ENCODE assay signal across 8 cellular contexts in the genomic region with DNA sequence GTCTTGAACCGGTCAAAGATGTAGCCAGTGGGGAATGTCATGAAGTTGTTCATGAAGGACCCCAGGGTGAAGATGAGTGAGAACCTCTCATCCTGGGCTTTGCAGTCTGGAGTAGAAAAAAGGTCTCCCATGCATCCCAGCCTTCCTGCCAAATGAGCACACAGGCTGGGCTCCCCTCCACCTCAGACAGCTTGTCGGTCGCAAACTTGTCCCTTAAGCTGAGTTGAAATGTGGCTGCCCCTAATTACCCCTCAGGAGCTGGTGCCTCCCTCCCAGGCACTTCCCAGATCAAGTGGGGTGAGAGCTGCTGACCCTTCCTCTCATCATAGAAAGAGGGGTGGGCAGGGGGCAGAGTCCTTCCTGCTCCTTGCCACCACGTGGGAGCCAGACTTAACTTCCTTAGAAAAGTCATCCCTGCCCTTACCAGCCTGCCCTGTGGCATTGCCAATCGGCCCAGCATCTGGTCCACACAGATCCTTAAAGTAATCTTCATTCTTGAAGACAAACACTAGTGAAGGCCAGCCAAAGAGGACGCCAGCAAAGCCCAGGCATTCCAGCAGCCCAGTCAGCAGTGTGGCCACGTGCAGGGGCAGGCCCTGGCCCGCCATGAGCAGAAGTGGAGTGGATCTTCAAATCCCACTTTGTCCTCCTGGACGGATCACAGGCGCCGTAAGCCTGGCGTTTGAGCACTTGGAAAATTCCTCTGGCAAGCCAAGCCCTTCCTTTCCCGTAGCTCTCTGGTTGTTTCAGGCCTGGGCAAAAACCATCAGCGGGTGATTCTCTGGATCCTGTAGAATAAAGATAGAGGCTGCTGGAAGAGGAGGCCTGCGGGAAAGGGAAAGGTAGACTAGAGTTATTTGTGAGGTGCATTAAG. TPM values are rescaled to one million over a fixed set of nuclear protein-coding genes. Genes with fewer than 3 reads are reported as not detected.
DNase-seq lines count a peak whose midpoint lies in the region; ATAC-seq, FAIRE-seq and TF ChIP-seq lines count a peak whose summit lies in the region.

No MANE protein-coding gene starts in this region.

- H3K4me3 ChIP-seq in A549 (no peak overlapping the region), NB4 (ENCODE audit: low read depth, low read length) (peak overlapping the region; percentile 99), bronchial epithelial cell (ENCODE audit: low read depth, low read length) (no peak overlapping the region), lower leg skin (ENCODE audit: low read depth, poor library complexity, severe bottlenecking) (no peak overlapping the region), thyroid gland (replicated peaks in 1 of 3) (peak overlapping the region in 1 of 3 donors; percentile 42), WERI-Rb-1 (ENCODE audit: low read depth, low read length) (no peak overlapping the region)

- CTCF ChIA-PET in A549 (lab: Yijun Ruan, JAX), result interaction anchor here (0.7 to 1.6 kb wide), 2 partner anchors 33 to 63 kb away, joined by 4 to 5 read pairs; no protein-coding TSS in a partner anchor

- TF ChIP-seq EP300 in A549 (IDR thresholded peaks at IDR 0.05), result no peak

- H3K4me1 ChIP-seq in A549 (peaks cover 29% of the 10 kb centered on the region), thyroid gland (peaks cover 66 to 86% of the 10 kb centered on the region in 2 donors)

- POLR2A ChIA-PET in A549 (lab: Yijun Ruan, JAX), result no interaction called here

- no peak for TF ChIP-seq RAD21 in A549 (conservative IDR thresholded peaks at IDR 0.05 in 1 of 2, IDR thresholded peaks at IDR 0.05 in 1 of 2)

- no peak for ATAC-seq in A549

- no peak for TF ChIP-seq CTCF in A549 (IDR thresholded peaks at IDR 0.05)
- TF ChIP-seq CTCF in NB4 (IDR thresholded peaks at IDR 0.05; ENCODE audit: low read depth, low read length), result no peak
- no peak for TF ChIP-seq CTCF in bronchial epithelial cell (IDR thresholded peaks at IDR 0.05; ENCODE audit: insufficient read depth, low read length, severe bottlenecking)
- no peak for TF ChIP-seq CTCF in lower leg skin (IDR thresholded peaks at IDR 0.05)
- peak in 1 of 6 experiments; percentile 17 for TF ChIP-seq CTCF in thyroid gland (IDR thresholded peaks at IDR 0.05)
- TF ChIP-seq CTCF in WERI-Rb-1 (IDR thresholded peaks at IDR 0.05; ENCODE audit: low read depth, low read length), result no peak

- no peak for DNase-seq in A549 (ENCODE audit: low read depth in 1 of 2, low spot score in 1 of 2)
- peak; percentile 55 for DNase-seq in NB4 (ENCODE audit: low read depth)
- DNase-seq in bronchial epithelial cell (ENCODE audit: low read depth), result peak; percentile 41
- peak; percentile 57 to 94 for DNase-seq in lower leg skin (ENCODE audit: low spot score in 2 of 2)
- DNase-seq in thyroid gland, result peak; percentile 96
- DNase-seq in WERI-Rb-1, result no peak
- no peak for DNase-seq in midbrain (lab: John Stamatoyannopoulos, UW)
- no peak for DNase-seq in cortex of kidney (lab: John Stamatoyannopoulos, UW)

- 80% methylated on average over 15 of the region's 15 CpGs for WGBS in A549 (ENCODE audit: missing lambda C conversion rate)
- 9 to 16% methylated on average over 15 of the region's 15 CpGs for WGBS in lower leg skin, 2 donors
- 13 to 19% methylated on average over 14 to 15 of the region's 15 CpGs for WGBS in thyroid gland, 2 donors

- FAIRE-seq in A549 (lab: Jason Lieb, UNC) (no peak), bronchial epithelial cell (lab: Jason Lieb, UNC) (no peak)

- intact Hi-C loops in lower leg skin (cut with DNase I; ENCODE audit: low total_unique reads), result no loop called here
- intact Hi-C loops in thyroid gland (cut with DNase I), result no loop called here

- no peaks in the 10 kb centered on the region for H3K36me3 ChIP-seq in bronchial epithelial cell (ENCODE audit: control insufficient read depth, insufficient read depth, low read length)
- no peaks in the 10 kb centered on the region for H3K36me3 ChIP-seq in thyroid gland
- no peaks in the 10 kb centered on the region for H3K36me3 ChIP-seq in WERI-Rb-1

- H3K9me3 ChIP-seq in A549 (no peaks in the 10 kb centered on the region), thyroid gland (no peaks in the 10 kb centered on the region), WERI-Rb-1 (ENCODE audit: severe bottlenecking) (no peaks in the 10 kb centered on the region)

- H3K27me3 ChIP-seq in bronchial epithelial cell (ENCODE audit: control insufficient read depth, insufficient read depth, low read length) (peaks cover 4% of the 10 kb centered on the region), thyroid gland (no peaks in the 10 kb centered on the region), WERI-Rb-1 (ENCODE audit: insufficient read depth, low read depth, severe bottlenecking) (peaks cover 5% of the 10 kb centered on the region)

- H3K4me2 ChIP-seq in A549, result no peak overlapping the region

- TF ChIP-seq POLR2A in A549 (IDR thresholded peaks at IDR 0.05; ENCODE audit: low read length) (no peak), NB4 (IDR thresholded peaks at IDR 0.05; ENCODE audit: extremely low read depth, insufficient read length) (no peak), lower leg skin (IDR thresholded peaks at IDR 0.05) (no peak), thyroid gland (IDR thresholded peaks at IDR 0.05) (peak in 1 of 2 donors; percentile 59)

- peak overlapping the region; percentile 5 to 58; a peak in 4 of 6 replicates for H3K27ac ChIP-seq in A549
- H3K27ac ChIP-seq in thyroid gland, result peak overlapping the region; percentile 99 to 100 (median 99)
- H3K27ac ChIP-seq in WERI-Rb-1, result no peak overlapping the region

TF ChIP-seq in A549, 52 proteins besides CTCF, POLR2A, EP300 and RAD21:
- TF ChIP-seq JUN (IDR thresholded peaks at IDR 0.05), result no peak
- no peak for TF ChIP-seq CBX2 (IDR thresholded peaks at IDR 0.05; ENCODE audit: borderline replicate concordance, low read depth)
- TF ChIP-seq TP53 (CRISPR knock-in tag; IDR thresholded peaks at IDR 0.05), result no peak
- TF ChIP-seq CEBPB (IDR thresholded peaks at IDR 0.05), result no peak
- TF ChIP-seq RNF2 (IDR thresholded peaks at IDR 0.05; ENCODE audit: borderline replicate concordance, low read depth), result no peak
- TF ChIP-seq, protein P1, sequence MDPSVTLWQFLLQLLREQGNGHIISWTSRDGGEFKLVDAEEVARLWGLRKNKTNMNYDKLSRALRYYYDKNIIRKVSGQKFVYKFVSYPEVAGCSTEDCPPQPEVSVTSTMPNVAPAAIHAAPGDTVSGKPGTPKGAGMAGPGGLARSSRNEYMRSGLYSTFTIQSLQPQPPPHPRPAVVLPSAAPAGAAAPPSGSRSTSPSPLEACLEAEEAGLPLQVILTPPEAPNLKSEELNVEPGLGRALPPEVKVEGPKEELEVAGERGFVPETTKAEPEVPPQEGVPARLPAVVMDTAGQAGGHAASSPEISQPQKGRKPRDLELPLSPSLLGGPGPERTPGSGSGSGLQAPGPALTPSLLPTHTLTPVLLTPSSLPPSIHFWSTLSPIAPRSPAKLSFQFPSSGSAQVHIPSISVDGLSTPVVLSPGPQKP (IDR thresholded peaks at IDR 0.05; ENCODE audit: low read depth, low read length), result no peak
- no peak for TF ChIP-seq HOXB13 (CRISPR knock-in tag; IDR thresholded peaks at IDR 0.05; ENCODE audit: low read depth)

RNA-seq across cellular contexts. Expression of a gene that starts 1.1 kb away (rescaled TPM):
- 0.30 TPM in 2 replicates for polyA plus RNA-seq in A549 (2011; rRNA removed)
- polyA plus RNA-seq in A549 (2012; cell fraction: cytosol; rRNA removed), result 0.19 and 0.30 TPM in 2 replicates
- 0.52 and 1.5 TPM in 2 replicates for polyA plus RNA-seq in A549 (2012; cell fraction: nucleus; rRNA removed)
- polyA plus RNA-seq in A549 (2017; fragmentation: RNase III; extraction: RNeasy Plus Mini Kit Qiagen cat#74134 plus additional on column Dnase treatment), result 0.12 to 0.22 TPM (median 0.13 TPM) in 3 replicates
- 0.33 and 0.83 TPM in 2 replicates for polyA minus RNA-seq in A549 (2011; rRNA and poly(A)+ RNA removed)
- total RNA-seq in bronchial epithelial cell, result 1.8 and 3.2 TPM in 2 replicates
- 10 to 100 TPM; 12.4 to 66.4 (median 41.1) TPM for total RNA-seq in lower leg skin
- total RNA-seq in thyroid gland, result 100 to 1,000 TPM; 124 to 321 (median 218) TPM

RNA-seq across cellular contexts. Expression of a gene that starts 34.5 kb away (rescaled TPM):
- 9.2 and 10.6 TPM in 2 replicates for polyA plus RNA-seq in A549 (2011; rRNA removed)
- polyA plus RNA-seq in A549 (2012; cell fraction: cytosol; rRNA removed), result 60.9 and 116 TPM in 2 replicates
- 56.5 and 87.5 TPM in 2 replicates for polyA plus RNA-seq in A549 (2012; cell fraction: nucleus; rRNA removed)
- polyA plus RNA-seq in A549 (2017; fragmentation: RNase III; extraction: RNeasy Plus Mini Kit Qiagen cat#74134 plus additional on column Dnase treatment), result 23.7 to 27.4 TPM (median 25.8 TPM) in 3 replicates
- 4.1 and 8.9 TPM in 2 replicates for polyA minus RNA-seq in A549 (2011; rRNA and poly(A)+ RNA removed)
- not detected in 2 replicates for total RNA-seq in bronchial epithelial cell
- 1 to 10 TPM in 3 of 4 donors, under 1 TPM in 1; 0.55 to 3.6 (median 2.3) TPM for total RNA-seq in lower leg skin
- total RNA-seq in thyroid gland, result 10 to 100 TPM; 11.2 to 27.6 (median 17.1) TPM

RNA-seq across cellular contexts. Expression of a gene that starts 35.4 kb away (rescaled TPM):
- not detected in 2 replicates for polyA plus RNA-seq in A549 (2011; rRNA removed)
- polyA plus RNA-seq in A549 (2012; cell fraction: cytosol; rRNA removed), result 0.03 TPM in 1 of 2 replicates, not detected in the other
- polyA plus RNA-seq in A549 (2012; cell fraction: nucleus; rRNA removed), result 0.06 TPM in 1 of 2 replicates, not detected in the other
- polyA plus RNA-seq in A549 (2017; fragmentation: RNase III; extraction: RNeasy Plus Mini Kit Qiagen cat#74134 plus additional on column Dnase treatment), result not detected in 3 replicates
- polyA minus RNA-seq in A549 (2011; rRNA and poly(A)+ RNA removed), result not detected in 2 replicates
- under 0.01 TPM in 1 of 2 replicates, not detected in the other for total RNA-seq in bronchial epithelial cell
- 1 to 10 TPM in 1 of 4 donors, under 1 TPM in 1, not detected in 2; 0.84 to 1.7 TPM for total RNA-seq in lower leg skin
- under 1 TPM in 3 of 4 donors, not detected in 1; 0.22 to 0.94 (median 0.71) TPM for total RNA-seq in thyroid gland

RNA-seq across cellular contexts. Expression of a gene that starts 44.9 kb away (rescaled TPM):
- polyA plus RNA-seq in A549 (2011; rRNA removed), result not detected in 2 replicates
- not detected in 2 replicates for polyA plus RNA-seq in A549 (2012; cell fraction: cytosol; rRNA removed)
- not detected in 2 replicates for polyA plus RNA-seq in A549 (2012; cell fraction: nucleus; rRNA removed)
- not detected in 3 replicates for polyA plus RNA-seq in A549 (2017; fragmentation: RNase III; extraction: RNeasy Plus Mini Kit Qiagen cat#74134 plus additional on column Dnase treatment)
- not detected in 2 replicates for polyA minus RNA-seq in A549 (2011; rRNA and poly(A)+ RNA removed)
- not detected in 2 replicates for total RNA-seq in bronchial epithelial cell
- not detected for total RNA-seq in lower leg skin
- not detected for total RNA-seq in thyroid gland

Comparison
In these comparisons a context has a peak if more than half of its experiments do, and no peak if none do; other contexts are left out.
1. DNase-seq: peak in NB4 (single experiment), bronchial epithelial cell (single experiment), lower leg skin (2 of 2) and thyroid gland (2 of 2); none in A549 (0 of 2), WERI-Rb-1 (single experiment), midbrain (single experiment) and cortex of kidney (single experiment).